In the genomic region with DNA sequence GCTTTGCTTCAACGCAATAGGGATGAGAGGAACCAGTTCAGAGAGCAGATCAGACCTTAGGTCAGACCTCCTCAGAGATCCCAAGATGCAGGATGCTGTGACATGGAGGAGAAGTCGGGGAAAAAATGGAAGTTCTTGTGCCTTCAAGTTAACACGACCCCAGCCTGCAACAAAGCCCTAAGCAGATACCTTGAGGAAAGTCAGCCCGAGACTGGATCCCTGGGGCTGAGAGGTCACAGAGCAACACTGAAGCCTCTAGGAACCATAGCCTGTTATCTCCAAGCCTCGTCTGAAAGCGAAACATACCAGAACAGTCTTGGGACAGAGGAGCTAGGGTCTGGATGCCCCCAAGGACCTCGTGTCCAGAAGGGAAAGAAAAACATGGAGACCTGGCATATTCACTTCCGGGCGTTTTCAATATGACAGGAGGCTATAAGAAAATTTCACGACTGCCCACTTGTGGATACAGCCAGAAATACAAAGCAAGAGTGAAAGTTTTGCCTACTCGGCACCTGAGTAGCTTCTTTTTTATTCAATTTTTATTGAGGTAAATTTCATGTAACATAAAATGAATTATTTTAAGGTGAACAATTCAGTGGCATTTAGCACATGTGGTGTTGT, we compare ENCODE assay signal across 12 cellular contexts. TPM values are rescaled to one million over a fixed set of nuclear protein-coding genes. Genes with fewer than 3 reads are reported as not detected.
"Had no signal": no experiment of that assay in that cellular context is flagged by ENCODE, and none has a peak within 500 bp of the region (broad histone marks: within the 10 kb centered on the region; RNA-seq: fewer than 3 reads in every experiment).

No MANE protein-coding gene starts in this region.

RNA-seq across cellular contexts. Expression of a gene that starts 18.3 kb away (rescaled TPM):
- total RNA-seq: activated CD8-positive, alpha-beta T cell treated with anti-CD3 and anti-CD28 coated beads for 36 hours; activated naive CD4-positive, alpha-beta T cell treated with anti-CD3 and anti-CD28 coated beads, Interleukin-2, amount 50 U/mL, for 72 hours; activated naive CD8-positive, alpha-beta T cell treated with anti-CD3 and anti-CD28 coated beads, Interleukin-2, amount 10 ng/mL, durations not matched to agents 7 days and 5 days; activated T-cell treated with anti-CD3 and anti-CD28 coated beads, Interleukin-2, amount 50 U/mL, for 72 hours; ascending aorta; breast epithelium; cardiac muscle cell; dermis blood vessel endothelial cell; esophagus muscularis mucosa; foreskin keratinocyte; gastrocnemius medialis; heart left ventricle had no signal
- polyA plus RNA-seq: cardiac muscle cell, foreskin keratinocyte, heart left ventricle had no signal

RNA-seq across cellular contexts. Expression of a gene that starts 19.5 kb away (rescaled TPM):
- total RNA-seq: activated CD8-positive, alpha-beta T cell treated with anti-CD3 and anti-CD28 coated beads for 36 hours; activated naive CD4-positive, alpha-beta T cell treated with anti-CD3 and anti-CD28 coated beads, Interleukin-2, amount 50 U/mL, for 72 hours; activated naive CD8-positive, alpha-beta T cell treated with anti-CD3 and anti-CD28 coated beads, Interleukin-2, amount 10 ng/mL, durations not matched to agents 7 days and 5 days; activated T-cell treated with anti-CD3 and anti-CD28 coated beads, Interleukin-2, amount 50 U/mL, for 72 hours; ascending aorta; breast epithelium; cardiac muscle cell; dermis blood vessel endothelial cell; esophagus muscularis mucosa; foreskin keratinocyte; gastrocnemius medialis; heart left ventricle had no signal
- polyA plus RNA-seq: cardiac muscle cell, foreskin keratinocyte, heart left ventricle had no signal

RNA-seq across cellular contexts. Expression of a gene that starts 55.9 kb away (rescaled TPM):
- total RNA-seq: activated CD8-positive, alpha-beta T cell treated with anti-CD3 and anti-CD28 coated beads for 36 hours; activated naive CD4-positive, alpha-beta T cell treated with anti-CD3 and anti-CD28 coated beads, Interleukin-2, amount 50 U/mL, for 72 hours; activated naive CD8-positive, alpha-beta T cell treated with anti-CD3 and anti-CD28 coated beads, Interleukin-2, amount 10 ng/mL, durations not matched to agents 7 days and 5 days; activated T-cell treated with anti-CD3 and anti-CD28 coated beads, Interleukin-2, amount 50 U/mL, for 72 hours; ascending aorta; breast epithelium; cardiac muscle cell; dermis blood vessel endothelial cell; esophagus muscularis mucosa; foreskin keratinocyte; gastrocnemius medialis; heart left ventricle had no signal
- polyA plus RNA-seq: cardiac muscle cell, foreskin keratinocyte, heart left ventricle had no signal

RNA-seq across cellular contexts. Expression of a gene that starts 56.5 kb away (rescaled TPM):
- total RNA-seq: ascending aorta, cardiac muscle cell, dermis blood vessel endothelial cell, esophagus muscularis mucosa, foreskin keratinocyte had no signal
- polyA plus RNA-seq: cardiac muscle cell, foreskin keratinocyte had no signal

RNA-seq across cellular contexts. Expression of a gene that starts 56.7 kb away (rescaled TPM):
- total RNA-seq: activated CD8-positive, alpha-beta T cell treated with anti-CD3 and anti-CD28 coated beads for 36 hours; activated naive CD4-positive, alpha-beta T cell treated with anti-CD3 and anti-CD28 coated beads, Interleukin-2, amount 50 U/mL, for 72 hours; activated naive CD8-positive, alpha-beta T cell treated with anti-CD3 and anti-CD28 coated beads, Interleukin-2, amount 10 ng/mL, durations not matched to agents 7 days and 5 days; activated T-cell treated with anti-CD3 and anti-CD28 coated beads, Interleukin-2, amount 50 U/mL, for 72 hours; ascending aorta; breast epithelium; cardiac muscle cell; esophagus muscularis mucosa; foreskin keratinocyte; gastrocnemius medialis; heart left ventricle had no signal
- polyA plus RNA-seq: cardiac muscle cell, foreskin keratinocyte, heart left ventricle had no signal
